In the genomic region with DNA sequence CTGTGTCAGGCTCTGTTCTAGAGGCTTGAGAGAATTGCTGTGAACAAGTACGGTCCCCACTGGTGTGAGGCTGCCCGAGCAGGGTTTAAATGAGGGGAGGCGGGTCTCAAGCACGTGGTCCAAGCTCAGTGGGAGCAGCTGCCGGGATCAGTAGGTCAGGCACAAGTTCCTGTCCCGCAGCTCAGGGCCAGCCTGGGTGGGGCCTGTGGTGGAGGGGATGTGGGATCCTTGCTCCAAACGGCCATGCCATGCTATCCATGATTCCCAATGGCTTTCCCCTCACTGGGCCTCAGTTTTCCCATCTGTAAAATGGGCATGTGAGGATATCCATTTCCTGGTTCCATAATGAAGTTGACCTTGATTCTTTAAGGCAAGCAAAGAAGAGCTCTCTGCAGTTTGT, we compare ENCODE assay signal across 1 cellular context.
TF ChIP-seq lines count a peak whose summit lies in the region.

No MANE protein-coding gene starts in this region.

TF ChIP-seq in K562, 482 proteins besides CTCF, POLR2A, EP300 and RAD21 (continued from another document):
- TF ChIP-seq, protein P1, sequence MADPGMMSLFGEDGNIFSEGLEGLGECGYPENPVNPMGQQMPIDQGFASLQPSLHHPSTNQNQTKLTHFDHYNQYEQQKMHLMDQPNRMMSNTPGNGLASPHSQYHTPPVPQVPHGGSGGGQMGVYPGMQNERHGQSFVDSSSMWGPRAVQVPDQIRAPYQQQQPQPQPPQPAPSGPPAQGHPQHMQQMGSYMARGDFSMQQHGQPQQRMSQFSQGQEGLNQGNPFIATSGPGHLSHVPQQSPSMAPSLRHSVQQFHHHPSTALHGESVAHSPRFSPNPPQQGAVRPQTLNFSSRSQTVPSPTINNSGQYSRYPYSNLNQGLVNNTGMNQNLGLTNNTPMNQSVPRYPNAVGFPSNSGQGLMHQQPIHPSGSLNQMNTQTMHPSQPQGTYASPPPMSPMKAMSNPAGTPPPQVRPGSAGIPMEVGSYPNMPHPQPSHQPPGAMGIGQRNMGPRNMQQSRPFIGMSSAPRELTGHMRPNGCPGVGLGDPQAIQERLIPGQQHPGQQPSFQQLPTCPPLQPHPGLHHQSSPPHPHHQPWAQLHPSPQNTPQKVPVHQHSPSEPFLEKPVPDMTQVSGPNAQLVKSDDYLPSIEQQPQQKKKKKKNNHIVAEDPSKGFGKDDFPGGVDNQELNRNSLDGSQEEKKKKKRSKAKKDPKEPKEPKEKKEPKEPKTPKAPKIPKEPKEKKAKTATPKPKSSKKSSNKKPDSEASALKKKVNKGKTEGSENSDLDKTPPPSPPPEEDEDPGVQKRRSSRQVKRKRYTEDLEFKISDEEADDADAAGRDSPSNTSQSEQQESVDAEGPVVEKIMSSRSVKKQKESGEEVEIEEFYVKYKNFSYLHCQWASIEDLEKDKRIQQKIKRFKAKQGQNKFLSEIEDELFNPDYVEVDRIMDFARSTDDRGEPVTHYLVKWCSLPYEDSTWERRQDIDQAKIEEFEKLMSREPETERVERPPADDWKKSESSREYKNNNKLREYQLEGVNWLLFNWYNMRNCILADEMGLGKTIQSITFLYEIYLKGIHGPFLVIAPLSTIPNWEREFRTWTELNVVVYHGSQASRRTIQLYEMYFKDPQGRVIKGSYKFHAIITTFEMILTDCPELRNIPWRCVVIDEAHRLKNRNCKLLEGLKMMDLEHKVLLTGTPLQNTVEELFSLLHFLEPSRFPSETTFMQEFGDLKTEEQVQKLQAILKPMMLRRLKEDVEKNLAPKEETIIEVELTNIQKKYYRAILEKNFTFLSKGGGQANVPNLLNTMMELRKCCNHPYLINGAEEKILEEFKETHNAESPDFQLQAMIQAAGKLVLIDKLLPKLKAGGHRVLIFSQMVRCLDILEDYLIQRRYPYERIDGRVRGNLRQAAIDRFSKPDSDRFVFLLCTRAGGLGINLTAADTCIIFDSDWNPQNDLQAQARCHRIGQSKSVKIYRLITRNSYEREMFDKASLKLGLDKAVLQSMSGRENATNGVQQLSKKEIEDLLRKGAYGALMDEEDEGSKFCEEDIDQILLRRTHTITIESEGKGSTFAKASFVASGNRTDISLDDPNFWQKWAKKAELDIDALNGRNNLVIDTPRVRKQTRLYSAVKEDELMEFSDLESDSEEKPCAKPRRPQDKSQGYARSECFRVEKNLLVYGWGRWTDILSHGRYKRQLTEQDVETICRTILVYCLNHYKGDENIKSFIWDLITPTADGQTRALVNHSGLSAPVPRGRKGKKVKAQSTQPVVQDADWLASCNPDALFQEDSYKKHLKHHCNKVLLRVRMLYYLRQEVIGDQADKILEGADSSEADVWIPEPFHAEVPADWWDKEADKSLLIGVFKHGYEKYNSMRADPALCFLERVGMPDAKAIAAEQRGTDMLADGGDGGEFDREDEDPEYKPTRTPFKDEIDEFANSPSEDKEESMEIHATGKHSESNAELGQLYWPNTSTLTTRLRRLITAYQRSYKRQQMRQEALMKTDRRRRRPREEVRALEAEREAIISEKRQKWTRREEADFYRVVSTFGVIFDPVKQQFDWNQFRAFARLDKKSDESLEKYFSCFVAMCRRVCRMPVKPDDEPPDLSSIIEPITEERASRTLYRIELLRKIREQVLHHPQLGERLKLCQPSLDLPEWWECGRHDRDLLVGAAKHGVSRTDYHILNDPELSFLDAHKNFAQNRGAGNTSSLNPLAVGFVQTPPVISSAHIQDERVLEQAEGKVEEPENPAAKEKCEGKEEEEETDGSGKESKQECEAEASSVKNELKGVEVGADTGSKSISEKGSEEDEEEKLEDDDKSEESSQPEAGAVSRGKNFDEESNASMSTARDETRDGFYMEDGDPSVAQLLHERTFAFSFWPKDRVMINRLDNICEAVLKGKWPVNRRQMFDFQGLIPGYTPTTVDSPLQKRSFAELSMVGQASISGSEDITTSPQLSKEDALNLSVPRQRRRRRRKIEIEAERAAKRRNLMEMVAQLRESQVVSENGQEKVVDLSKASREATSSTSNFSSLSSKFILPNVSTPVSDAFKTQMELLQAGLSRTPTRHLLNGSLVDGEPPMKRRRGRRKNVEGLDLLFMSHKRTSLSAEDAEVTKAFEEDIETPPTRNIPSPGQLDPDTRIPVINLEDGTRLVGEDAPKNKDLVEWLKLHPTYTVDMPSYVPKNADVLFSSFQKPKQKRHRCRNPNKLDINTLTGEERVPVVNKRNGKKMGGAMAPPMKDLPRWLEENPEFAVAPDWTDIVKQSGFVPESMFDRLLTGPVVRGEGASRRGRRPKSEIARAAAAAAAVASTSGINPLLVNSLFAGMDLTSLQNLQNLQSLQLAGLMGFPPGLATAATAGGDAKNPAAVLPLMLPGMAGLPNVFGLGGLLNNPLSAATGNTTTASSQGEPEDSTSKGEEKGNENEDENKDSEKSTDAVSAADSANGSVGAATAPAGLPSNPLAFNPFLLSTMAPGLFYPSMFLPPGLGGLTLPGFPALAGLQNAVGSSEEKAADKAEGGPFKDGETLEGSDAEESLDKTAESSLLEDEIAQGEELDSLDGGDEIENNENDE (IDR thresholded peaks at IDR 0.05; ENCODE audit: low read depth, low read length) = no peak
- TF ChIP-seq JUN (IDR thresholded peaks at IDR 0.05; ENCODE audit: borderline replicate concordance, low read depth, low read length) (no peak), JUN (CRISPR knock-in tag; IDR thresholded peaks at IDR 0.05; ENCODE audit: borderline replicate concordance) (no peak), SUPT5H (IDR thresholded peaks at IDR 0.05) (no peak), MYC (IDR thresholded peaks at IDR 0.05; ENCODE audit: low read depth, low read length) (no peak), MYC (CRISPR knock-in tag; IDR thresholded peaks at IDR 0.05; ENCODE audit: borderline replicate concordance, low read depth) (no peak), CHD4 (IDR thresholded peaks at IDR 0.05; ENCODE audit: insufficient read depth, insufficient replicate concordance, low read depth, low read length, poor library complexity, severe bottlenecking) (peak; percentile 88), SOX6 (IDR thresholded peaks at IDR 0.05) (no peak), HSF4 (CRISPR knock-in tag; IDR thresholded peaks at IDR 0.05; ENCODE audit: borderline replicate concordance) (no peak), CBX3 (IDR thresholded peaks at IDR 0.05; ENCODE audit: borderline replicate concordance in 1 of 2, low read length in 2 of 2) (0 out of 3 replicates have a peak, but pooled peaks of 1 of the 2 experiments have one; percentile 25), SP1 (CRISPR knock-in tag; IDR thresholded peaks at IDR 0.05) (no peak), ZNF586 (CRISPR knock-in tag; conservative IDR thresholded peaks at IDR 0.05) (no peak), RFX1 (IDR thresholded peaks at IDR 0.05) (no peak), MEF2A (IDR thresholded peaks at IDR 0.05; ENCODE audit: control insufficient read depth, low read depth, low read length) (no peak), SREBF1 (IDR thresholded peaks at IDR 0.05; ENCODE audit: borderline replicate concordance, low read depth, low read length) (no peak), THRAP3 (IDR thresholded peaks at IDR 0.05; ENCODE audit: borderline replicate concordance) (no peak), SMARCC2 (IDR thresholded peaks at IDR 0.05; ENCODE audit: low read depth) (no peak), DPF2 (IDR thresholded peaks at IDR 0.05) (no peak), CBX1 (IDR thresholded peaks at IDR 0.05; ENCODE audit: low read depth) (0 out of 2 replicates have a peak, but pooled peaks have one; percentile 75), NR2C2 (CRISPR knock-in tag; IDR thresholded peaks at IDR 0.05) (no peak), NR2C2 (tag; IDR thresholded peaks at IDR 0.05) (no peak), KHSRP (IDR thresholded peaks at IDR 0.05) (no peak), DACH1 (IDR thresholded peaks at IDR 0.05; ENCODE audit: partially characterized antibody) (no peak), ZNF232 (CRISPR knock-in tag; IDR thresholded peaks at IDR 0.05) (no peak), SMARCA5 (IDR thresholded peaks at IDR 0.05) (0 out of 2 replicates have a peak, but pooled peaks have one; percentile 26), HDGF (IDR thresholded peaks at IDR 0.05) (no peak), KDM1A (IDR thresholded peaks at IDR 0.05) (peak; percentile 67 to 76), GABPA (tag; conservative IDR thresholded peaks at IDR 0.05; ENCODE audit: low read depth) (no peak), STAG1 (CRISPR knock-in tag; IDR thresholded peaks at IDR 0.05; ENCODE audit: borderline replicate concordance) (no peak), POLR2G (IDR thresholded peaks at IDR 0.05; ENCODE audit: low read depth, low read length) (no peak)
- TF ChIP-seq, protein P2, sequence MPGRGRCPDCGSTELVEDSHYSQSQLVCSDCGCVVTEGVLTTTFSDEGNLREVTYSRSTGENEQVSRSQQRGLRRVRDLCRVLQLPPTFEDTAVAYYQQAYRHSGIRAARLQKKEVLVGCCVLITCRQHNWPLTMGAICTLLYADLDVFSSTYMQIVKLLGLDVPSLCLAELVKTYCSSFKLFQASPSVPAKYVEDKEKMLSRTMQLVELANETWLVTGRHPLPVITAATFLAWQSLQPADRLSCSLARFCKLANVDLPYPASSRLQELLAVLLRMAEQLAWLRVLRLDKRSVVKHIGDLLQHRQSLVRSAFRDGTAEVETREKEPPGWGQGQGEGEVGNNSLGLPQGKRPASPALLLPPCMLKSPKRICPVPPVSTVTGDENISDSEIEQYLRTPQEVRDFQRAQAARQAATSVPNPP (IDR thresholded peaks at IDR 0.05; ENCODE audit: borderline replicate concordance, insufficient read depth, insufficient read length) = no peak
- TF ChIP-seq, protein P3, sequence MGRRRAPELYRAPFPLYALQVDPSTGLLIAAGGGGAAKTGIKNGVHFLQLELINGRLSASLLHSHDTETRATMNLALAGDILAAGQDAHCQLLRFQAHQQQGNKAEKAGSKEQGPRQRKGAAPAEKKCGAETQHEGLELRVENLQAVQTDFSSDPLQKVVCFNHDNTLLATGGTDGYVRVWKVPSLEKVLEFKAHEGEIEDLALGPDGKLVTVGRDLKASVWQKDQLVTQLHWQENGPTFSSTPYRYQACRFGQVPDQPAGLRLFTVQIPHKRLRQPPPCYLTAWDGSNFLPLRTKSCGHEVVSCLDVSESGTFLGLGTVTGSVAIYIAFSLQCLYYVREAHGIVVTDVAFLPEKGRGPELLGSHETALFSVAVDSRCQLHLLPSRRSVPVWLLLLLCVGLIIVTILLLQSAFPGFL (CRISPR knock-in tag; IDR thresholded peaks at IDR 0.05) = no peak
TF ChIP-seq in K562: peak in this region for 10.
